1 cellular context compared by ENCODE assay signal in the genomic region with DNA sequence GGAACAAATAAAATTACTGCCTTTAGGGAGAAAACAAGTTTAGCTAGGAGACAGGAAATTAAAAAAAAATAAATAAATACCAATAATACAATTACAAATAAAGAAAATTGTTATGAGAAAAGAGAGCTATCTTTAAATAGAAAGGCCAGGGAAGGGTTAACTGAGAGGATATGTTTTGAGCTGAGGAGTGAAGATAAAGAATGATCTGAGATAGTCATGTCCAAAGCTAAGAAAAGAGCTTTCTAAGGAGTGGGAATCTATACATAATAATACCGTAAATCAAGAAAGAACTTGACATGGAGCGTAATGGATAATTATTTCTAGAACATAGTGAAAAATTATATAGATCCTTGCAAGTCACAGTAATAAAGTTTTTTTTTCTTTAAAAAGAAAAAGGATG.
TF ChIP-seq lines count a peak whose summit lies in the region.

No MANE protein-coding gene starts in this region.

TF ChIP-seq in K562, 482 proteins besides CTCF, POLR2A, EP300 and RAD21 (continues in another document):
- TF ChIP-seq, protein P1, sequence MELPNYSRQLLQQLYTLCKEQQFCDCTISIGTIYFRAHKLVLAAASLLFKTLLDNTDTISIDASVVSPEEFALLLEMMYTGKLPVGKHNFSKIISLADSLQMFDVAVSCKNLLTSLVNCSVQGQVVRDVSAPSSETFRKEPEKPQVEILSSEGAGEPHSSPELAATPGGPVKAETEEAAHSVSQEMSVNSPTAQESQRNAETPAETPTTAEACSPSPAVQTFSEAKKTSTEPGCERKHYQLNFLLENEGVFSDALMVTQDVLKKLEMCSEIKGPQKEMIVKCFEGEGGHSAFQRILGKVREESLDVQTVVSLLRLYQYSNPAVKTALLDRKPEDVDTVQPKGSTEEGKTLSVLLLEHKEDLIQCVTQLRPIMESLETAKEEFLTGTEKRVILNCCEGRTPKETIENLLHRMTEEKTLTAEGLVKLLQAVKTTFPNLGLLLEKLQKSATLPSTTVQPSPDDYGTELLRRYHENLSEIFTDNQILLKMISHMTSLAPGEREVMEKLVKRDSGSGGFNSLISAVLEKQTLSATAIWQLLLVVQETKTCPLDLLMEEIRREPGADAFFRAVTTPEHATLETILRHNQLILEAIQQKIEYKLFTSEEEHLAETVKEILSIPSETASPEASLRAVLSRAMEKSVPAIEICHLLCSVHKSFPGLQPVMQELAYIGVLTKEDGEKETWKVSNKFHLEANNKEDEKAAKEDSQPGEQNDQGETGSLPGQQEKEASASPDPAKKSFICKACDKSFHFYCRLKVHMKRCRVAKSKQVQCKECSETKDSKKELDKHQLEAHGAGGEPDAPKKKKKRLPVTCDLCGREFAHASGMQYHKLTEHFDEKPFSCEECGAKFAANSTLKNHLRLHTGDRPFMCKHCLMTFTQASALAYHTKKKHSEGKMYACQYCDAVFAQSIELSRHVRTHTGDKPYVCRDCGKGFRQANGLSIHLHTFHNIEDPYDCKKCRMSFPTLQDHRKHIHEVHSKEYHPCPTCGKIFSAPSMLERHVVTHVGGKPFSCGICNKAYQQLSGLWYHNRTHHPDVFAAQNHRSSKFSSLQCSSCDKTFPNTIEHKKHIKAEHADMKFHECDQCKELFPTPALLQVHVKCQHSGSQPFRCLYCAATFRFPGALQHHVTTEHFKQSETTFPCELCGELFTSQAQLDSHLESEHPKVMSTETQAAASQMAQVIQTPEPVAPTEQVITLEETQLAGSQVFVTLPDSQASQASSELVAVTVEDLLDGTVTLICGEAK (IDR thresholded peaks at IDR 0.05), result peak; percentile 57; the same call in 1 of the 2 replicates
- TF ChIP-seq, protein P1 (CRISPR knock-in tag; IDR thresholded peaks at IDR 0.05), result no peak
- TF ChIP-seq TRIM28 (IDR thresholded peaks at IDR 0.05), result no peak
- TF ChIP-seq, protein P2, sequence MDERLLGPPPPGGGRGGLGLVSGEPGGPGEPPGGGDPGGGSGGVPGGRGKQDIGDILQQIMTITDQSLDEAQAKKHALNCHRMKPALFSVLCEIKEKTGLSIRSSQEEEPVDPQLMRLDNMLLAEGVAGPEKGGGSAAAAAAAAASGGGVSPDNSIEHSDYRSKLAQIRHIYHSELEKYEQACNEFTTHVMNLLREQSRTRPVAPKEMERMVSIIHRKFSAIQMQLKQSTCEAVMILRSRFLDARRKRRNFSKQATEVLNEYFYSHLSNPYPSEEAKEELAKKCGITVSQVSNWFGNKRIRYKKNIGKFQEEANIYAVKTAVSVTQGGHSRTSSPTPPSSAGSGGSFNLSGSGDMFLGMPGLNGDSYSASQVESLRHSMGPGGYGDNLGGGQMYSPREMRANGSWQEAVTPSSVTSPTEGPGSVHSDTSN (CRISPR knock-in tag; IDR thresholded peaks at IDR 0.05; ENCODE audit: low read depth), result no peak
- TF ChIP-seq, protein P2 (tag; conservative IDR thresholded peaks at IDR 0.05; ENCODE audit: low read depth), result peak; percentile 31; the same call in 1 of the 2 replicates
- TF ChIP-seq, protein P3, sequence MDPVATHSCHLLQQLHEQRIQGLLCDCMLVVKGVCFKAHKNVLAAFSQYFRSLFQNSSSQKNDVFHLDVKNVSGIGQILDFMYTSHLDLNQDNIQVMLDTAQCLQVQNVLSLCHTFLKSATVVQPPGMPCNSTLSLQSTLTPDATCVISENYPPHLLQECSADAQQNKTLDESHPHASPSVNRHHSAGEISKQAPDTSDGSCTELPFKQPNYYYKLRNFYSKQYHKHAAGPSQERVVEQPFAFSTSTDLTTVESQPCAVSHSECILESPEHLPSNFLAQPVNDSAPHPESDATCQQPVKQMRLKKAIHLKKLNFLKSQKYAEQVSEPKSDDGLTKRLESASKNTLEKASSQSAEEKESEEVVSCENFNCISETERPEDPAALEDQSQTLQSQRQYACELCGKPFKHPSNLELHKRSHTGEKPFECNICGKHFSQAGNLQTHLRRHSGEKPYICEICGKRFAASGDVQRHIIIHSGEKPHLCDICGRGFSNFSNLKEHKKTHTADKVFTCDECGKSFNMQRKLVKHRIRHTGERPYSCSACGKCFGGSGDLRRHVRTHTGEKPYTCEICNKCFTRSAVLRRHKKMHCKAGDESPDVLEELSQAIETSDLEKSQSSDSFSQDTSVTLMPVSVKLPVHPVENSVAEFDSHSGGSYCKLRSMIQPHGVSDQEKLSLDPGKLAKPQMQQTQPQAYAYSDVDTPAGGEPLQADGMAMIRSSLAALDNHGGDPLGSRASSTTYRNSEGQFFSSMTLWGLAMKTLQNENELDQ (CRISPR knock-in tag; IDR thresholded peaks at IDR 0.05; ENCODE audit: borderline replicate concordance), result no peak
- TF ChIP-seq FOXM1 (IDR thresholded peaks at IDR 0.05; ENCODE audit: low read depth), result no peak
- TF ChIP-seq FOXM1 (CRISPR knock-in tag; IDR thresholded peaks at IDR 0.05; ENCODE audit: low read depth), result no peak
- TF ChIP-seq, protein P4, sequence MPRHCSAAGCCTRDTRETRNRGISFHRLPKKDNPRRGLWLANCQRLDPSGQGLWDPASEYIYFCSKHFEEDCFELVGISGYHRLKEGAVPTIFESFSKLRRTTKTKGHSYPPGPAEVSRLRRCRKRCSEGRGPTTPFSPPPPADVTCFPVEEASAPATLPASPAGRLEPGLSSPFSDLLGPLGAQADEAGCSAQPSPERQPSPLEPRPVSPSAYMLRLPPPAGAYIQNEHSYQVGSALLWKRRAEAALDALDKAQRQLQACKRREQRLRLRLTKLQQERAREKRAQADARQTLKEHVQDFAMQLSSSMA (CRISPR knock-in tag; IDR thresholded peaks at IDR 0.05), result no peak
- no peak for TF ChIP-seq IFI16 (CRISPR knock-in tag; IDR thresholded peaks at IDR 0.05)
- TF ChIP-seq ZKSCAN1 (IDR thresholded peaks at IDR 0.05; ENCODE audit: low read depth, low read length), result no peak
- TF ChIP-seq, protein P5, sequence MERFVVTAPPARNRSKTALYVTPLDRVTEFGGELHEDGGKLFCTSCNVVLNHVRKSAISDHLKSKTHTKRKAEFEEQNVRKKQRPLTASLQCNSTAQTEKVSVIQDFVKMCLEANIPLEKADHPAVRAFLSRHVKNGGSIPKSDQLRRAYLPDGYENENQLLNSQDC (CRISPR knock-in tag; IDR thresholded peaks at IDR 0.05), result no peak
- TF ChIP-seq, protein P6, sequence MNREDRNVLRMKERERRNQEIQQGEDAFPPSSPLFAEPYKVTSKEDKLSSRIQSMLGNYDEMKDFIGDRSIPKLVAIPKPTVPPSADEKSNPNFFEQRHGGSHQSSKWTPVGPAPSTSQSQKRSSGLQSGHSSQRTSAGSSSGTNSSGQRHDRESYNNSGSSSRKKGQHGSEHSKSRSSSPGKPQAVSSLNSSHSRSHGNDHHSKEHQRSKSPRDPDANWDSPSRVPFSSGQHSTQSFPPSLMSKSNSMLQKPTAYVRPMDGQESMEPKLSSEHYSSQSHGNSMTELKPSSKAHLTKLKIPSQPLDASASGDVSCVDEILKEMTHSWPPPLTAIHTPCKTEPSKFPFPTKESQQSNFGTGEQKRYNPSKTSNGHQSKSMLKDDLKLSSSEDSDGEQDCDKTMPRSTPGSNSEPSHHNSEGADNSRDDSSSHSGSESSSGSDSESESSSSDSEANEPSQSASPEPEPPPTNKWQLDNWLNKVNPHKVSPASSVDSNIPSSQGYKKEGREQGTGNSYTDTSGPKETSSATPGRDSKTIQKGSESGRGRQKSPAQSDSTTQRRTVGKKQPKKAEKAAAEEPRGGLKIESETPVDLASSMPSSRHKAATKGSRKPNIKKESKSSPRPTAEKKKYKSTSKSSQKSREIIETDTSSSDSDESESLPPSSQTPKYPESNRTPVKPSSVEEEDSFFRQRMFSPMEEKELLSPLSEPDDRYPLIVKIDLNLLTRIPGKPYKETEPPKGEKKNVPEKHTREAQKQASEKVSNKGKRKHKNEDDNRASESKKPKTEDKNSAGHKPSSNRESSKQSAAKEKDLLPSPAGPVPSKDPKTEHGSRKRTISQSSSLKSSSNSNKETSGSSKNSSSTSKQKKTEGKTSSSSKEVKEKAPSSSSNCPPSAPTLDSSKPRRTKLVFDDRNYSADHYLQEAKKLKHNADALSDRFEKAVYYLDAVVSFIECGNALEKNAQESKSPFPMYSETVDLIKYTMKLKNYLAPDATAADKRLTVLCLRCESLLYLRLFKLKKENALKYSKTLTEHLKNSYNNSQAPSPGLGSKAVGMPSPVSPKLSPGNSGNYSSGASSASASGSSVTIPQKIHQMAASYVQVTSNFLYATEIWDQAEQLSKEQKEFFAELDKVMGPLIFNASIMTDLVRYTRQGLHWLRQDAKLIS (CRISPR knock-in tag; IDR thresholded peaks at IDR 0.05), result no peak
- no peak for TF ChIP-seq MTF1 (CRISPR knock-in tag; IDR thresholded peaks at IDR 0.05; ENCODE audit: borderline replicate concordance)
- TF ChIP-seq ZNF184 (CRISPR knock-in tag; IDR thresholded peaks at IDR 0.05), result no peak
- TF ChIP-seq DMBX1 (CRISPR knock-in tag; IDR thresholded peaks at IDR 0.05; ENCODE audit: borderline replicate concordance), result no peak
- TF ChIP-seq POLR2AphosphoS2 (IDR thresholded peaks at IDR 0.05; ENCODE audit: low read length), result no peak
- TF ChIP-seq, protein P7, sequence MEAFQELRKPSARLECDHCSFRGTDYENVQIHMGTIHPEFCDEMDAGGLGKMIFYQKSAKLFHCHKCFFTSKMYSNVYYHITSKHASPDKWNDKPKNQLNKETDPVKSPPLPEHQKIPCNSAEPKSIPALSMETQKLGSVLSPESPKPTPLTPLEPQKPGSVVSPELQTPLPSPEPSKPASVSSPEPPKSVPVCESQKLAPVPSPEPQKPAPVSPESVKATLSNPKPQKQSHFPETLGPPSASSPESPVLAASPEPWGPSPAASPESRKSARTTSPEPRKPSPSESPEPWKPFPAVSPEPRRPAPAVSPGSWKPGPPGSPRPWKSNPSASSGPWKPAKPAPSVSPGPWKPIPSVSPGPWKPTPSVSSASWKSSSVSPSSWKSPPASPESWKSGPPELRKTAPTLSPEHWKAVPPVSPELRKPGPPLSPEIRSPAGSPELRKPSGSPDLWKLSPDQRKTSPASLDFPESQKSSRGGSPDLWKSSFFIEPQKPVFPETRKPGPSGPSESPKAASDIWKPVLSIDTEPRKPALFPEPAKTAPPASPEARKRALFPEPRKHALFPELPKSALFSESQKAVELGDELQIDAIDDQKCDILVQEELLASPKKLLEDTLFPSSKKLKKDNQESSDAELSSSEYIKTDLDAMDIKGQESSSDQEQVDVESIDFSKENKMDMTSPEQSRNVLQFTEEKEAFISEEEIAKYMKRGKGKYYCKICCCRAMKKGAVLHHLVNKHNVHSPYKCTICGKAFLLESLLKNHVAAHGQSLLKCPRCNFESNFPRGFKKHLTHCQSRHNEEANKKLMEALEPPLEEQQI (IDR thresholded peaks at IDR 0.05), result 0 out of 2 replicates have a peak, but pooled peaks have one; percentile 5
- no peak for TF ChIP-seq POLR3G (IDR thresholded peaks at IDR 0.05; ENCODE audit: extremely low read depth, insufficient read length, insufficient replicate concordance)
- TF ChIP-seq, protein P8, sequence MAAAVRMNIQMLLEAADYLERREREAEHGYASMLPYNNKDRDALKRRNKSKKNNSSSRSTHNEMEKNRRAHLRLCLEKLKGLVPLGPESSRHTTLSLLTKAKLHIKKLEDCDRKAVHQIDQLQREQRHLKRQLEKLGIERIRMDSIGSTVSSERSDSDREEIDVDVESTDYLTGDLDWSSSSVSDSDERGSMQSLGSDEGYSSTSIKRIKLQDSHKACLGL (CRISPR knock-in tag; IDR thresholded peaks at IDR 0.05; ENCODE audit: borderline replicate concordance, poor library complexity, severe bottlenecking), result no peak
- TF ChIP-seq NCOA2 (IDR thresholded peaks at IDR 0.05; ENCODE audit: partially characterized antibody in 2 of 2), result peak in 1 of 2 experiments; percentile 7
- no peak for TF ChIP-seq FOXA1 (IDR thresholded peaks at IDR 0.05; ENCODE audit: borderline replicate concordance)
- no peak for TF ChIP-seq SP1 (CRISPR knock-in tag; IDR thresholded peaks at IDR 0.05)
- TF ChIP-seq, protein P9, sequence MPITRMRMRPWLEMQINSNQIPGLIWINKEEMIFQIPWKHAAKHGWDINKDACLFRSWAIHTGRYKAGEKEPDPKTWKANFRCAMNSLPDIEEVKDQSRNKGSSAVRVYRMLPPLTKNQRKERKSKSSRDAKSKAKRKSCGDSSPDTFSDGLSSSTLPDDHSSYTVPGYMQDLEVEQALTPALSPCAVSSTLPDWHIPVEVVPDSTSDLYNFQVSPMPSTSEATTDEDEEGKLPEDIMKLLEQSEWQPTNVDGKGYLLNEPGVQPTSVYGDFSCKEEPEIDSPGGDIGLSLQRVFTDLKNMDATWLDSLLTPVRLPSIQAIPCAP (CRISPR knock-in tag; IDR thresholded peaks at IDR 0.05; ENCODE audit: borderline replicate concordance), result no peak
- TF ChIP-seq ZC3H8 (IDR thresholded peaks at IDR 0.05), result no peak
- no peak for TF ChIP-seq HNRNPLL (IDR thresholded peaks at IDR 0.05; ENCODE audit: low read depth, low read length, poor library complexity, severe bottlenecking)
